32 cellular contexts compared by ENCODE assay signal in genomic region chr19:2344381-2344870, GRCh38. TPM values are rescaled to one million over a fixed set of nuclear protein-coding genes. Genes with fewer than 3 reads are reported as not detected.
"Had no signal": no experiment of that assay in that cellular context is flagged by ENCODE, and none has a peak within 500 bp of the region (broad histone marks: within the 10 kb centered on the region; RNA-seq: fewer than 3 reads in every experiment).

No MANE protein-coding gene starts in this region.

- ATAC-seq: body of pancreas; naive thymus-derived CD8-positive, alpha-beta T cell; stimulated activated effector memory CD8-positive, alpha-beta T cell treated with anti-CD3 and anti-CD28 coated beads, Interleukin-12 subunit alpha, Interleukin-12 subunit beta, amount 100 ng/mL, for 72 hours had no signal

- H3K9me3 Mint-ChIP-seq: activated CD4-positive, alpha-beta memory T cell treated with anti-CD3 and anti-CD28 coated beads for 36 hours; activated CD4-positive, alpha-beta T cell treated with anti-CD3 and anti-CD28 coated beads, Interleukin-2, amount 10 ng/mL, durations not matched to agents 24 days and 14 days; activated naive CD4-positive, alpha-beta T cell treated with anti-CD3 and anti-CD28 coated beads for 36 hours; activated naive CD8-positive, alpha-beta T cell treated with anti-CD3 and anti-CD28 coated beads for 36 hours; activated T-helper 1 cell treated with anti-CD3 and anti-CD28 coated beads, Interleukin-12 subunit alpha, Interleukin-12 subunit beta, Interleukin-2, Interleukin-4 antibody, amounts not matched to agents 30 ng/mL and 10 ng/mL and 1 ng/mL, durations not matched to agents 14 hours and 24 hours and 36 hours; memory B cell; naive thymus-derived CD8-positive, alpha-beta T cell; stimulated activated effector memory CD8-positive, alpha-beta T cell treated with anti-CD3 and anti-CD28 coated beads, Interleukin-12 subunit alpha, Interleukin-12 subunit beta, amount 100 ng/mL, for 72 hours had no signal

- H3K9me3 ChIP-seq: adrenal gland, body of pancreas, esophagus squamous epithelium, sigmoid colon, stomach, tibial artery, upper lobe of right lung had no signal

- H3K27ac ChIP-seq: adrenal gland, body of pancreas, epithelial cell of prostate, esophagus squamous epithelium, sigmoid colon, stomach, tibial artery, upper lobe of right lung had no signal

- H3K27me3 ChIP-seq: adrenal gland, body of pancreas, esophagus squamous epithelium, sigmoid colon, stomach, tibial artery, upper lobe of right lung had no signal

- DNase-seq: activated CD4-positive, alpha-beta memory T cell treated with anti-CD3 and anti-CD28 coated beads for 36 hours; activated CD4-positive, alpha-beta T cell treated with anti-CD3 and anti-CD28 coated beads, Interleukin-2, amount 10 ng/mL, durations not matched to agents 24 days and 14 days; activated CD4-positive, CD25-positive, alpha-beta regulatory T cell treated with anti-CD3 and anti-CD28 coated beads, Interleukin-2, amount 50 U/mL, for 72 hours; activated CD8-positive, alpha-beta memory T cell treated with anti-CD3 and anti-CD28 coated beads, Interleukin-2, amount 50 U/mL, for 4 hours; activated effector memory CD4-positive, alpha-beta T cell treated with anti-CD3 and anti-CD28 coated beads, Interleukin-2, amount 50 U/mL, for 16 hours; activated naive CD4-positive, alpha-beta T cell treated with anti-CD3 and anti-CD28 coated beads for 36 hours; activated naive CD8-positive, alpha-beta T cell treated with anti-CD3 and anti-CD28 coated beads for 36 hours; activated T-cell treated with anti-CD3 and anti-CD28 coated beads, Interleukin-2, amount 50 U/mL, for 1 hour; adrenal gland; aorta; body of pancreas; dermis blood vessel endothelial cell; effector CD4-positive, alpha-beta T cell; esophagus squamous epithelium; foreskin melanocyte; midbrain; naive thymus-derived CD8-positive, alpha-beta T cell; sigmoid colon; small intestine; stimulated activated CD4-positive, alpha-beta T cell treated with anti-CD3 and anti-CD28 coated beads, Interleukin-4, amount 100 ng/mL, for 24 hours; stomach; T-helper 2 cell; tibial artery; upper lobe of right lung had no signal

- H3K4me3 Mint-ChIP-seq: activated CD4-positive, alpha-beta memory T cell treated with anti-CD3 and anti-CD28 coated beads for 36 hours; activated CD4-positive, alpha-beta T cell treated with anti-CD3 and anti-CD28 coated beads, Interleukin-2, amount 10 ng/mL, durations not matched to agents 24 days and 14 days; activated naive CD4-positive, alpha-beta T cell treated with anti-CD3 and anti-CD28 coated beads for 36 hours; activated naive CD8-positive, alpha-beta T cell treated with anti-CD3 and anti-CD28 coated beads for 36 hours; activated T-helper 1 cell treated with anti-CD3 and anti-CD28 coated beads, Interleukin-12 subunit alpha, Interleukin-12 subunit beta, Interleukin-2, Interleukin-4 antibody, amounts not matched to agents 30 ng/mL and 10 ng/mL and 1 ng/mL, durations not matched to agents 14 hours and 24 hours and 36 hours; memory B cell; naive thymus-derived CD8-positive, alpha-beta T cell; stimulated activated effector memory CD8-positive, alpha-beta T cell treated with anti-CD3 and anti-CD28 coated beads, Interleukin-12 subunit alpha, Interleukin-12 subunit beta, amount 100 ng/mL, for 72 hours had no signal

- H3K27me3 Mint-ChIP-seq: activated CD4-positive, alpha-beta memory T cell treated with anti-CD3 and anti-CD28 coated beads for 36 hours; activated CD4-positive, alpha-beta T cell treated with anti-CD3 and anti-CD28 coated beads, Interleukin-2, amount 10 ng/mL, durations not matched to agents 24 days and 14 days; activated naive CD8-positive, alpha-beta T cell treated with anti-CD3 and anti-CD28 coated beads for 36 hours; memory B cell; naive thymus-derived CD8-positive, alpha-beta T cell had no signal

- H3K27ac Mint-ChIP-seq: activated CD4-positive, alpha-beta memory T cell treated with anti-CD3 and anti-CD28 coated beads for 36 hours; activated CD4-positive, alpha-beta T cell treated with anti-CD3 and anti-CD28 coated beads, Interleukin-2, amount 10 ng/mL, durations not matched to agents 24 days and 14 days; activated naive CD4-positive, alpha-beta T cell treated with anti-CD3 and anti-CD28 coated beads for 36 hours; activated naive CD8-positive, alpha-beta T cell treated with anti-CD3 and anti-CD28 coated beads for 36 hours; activated T-helper 1 cell treated with anti-CD3 and anti-CD28 coated beads, Interleukin-12 subunit alpha, Interleukin-12 subunit beta, Interleukin-2, Interleukin-4 antibody, amounts not matched to agents 30 ng/mL and 10 ng/mL and 1 ng/mL, durations not matched to agents 14 hours and 24 hours and 36 hours; memory B cell; naive thymus-derived CD8-positive, alpha-beta T cell; stimulated activated effector memory CD8-positive, alpha-beta T cell treated with anti-CD3 and anti-CD28 coated beads, Interleukin-12 subunit alpha, Interleukin-12 subunit beta, amount 100 ng/mL, for 72 hours had no signal

- H3K36me3 ChIP-seq: upper lobe of right lung had no signal

- H3K4me3 ChIP-seq: adrenal gland, body of pancreas, esophagus squamous epithelium, sigmoid colon, stomach, tibial artery, upper lobe of right lung had no signal

- H3K4me1 ChIP-seq: adrenal gland, body of pancreas, tibial artery, upper lobe of right lung had no signal

- H3K4me1 Mint-ChIP-seq: activated CD4-positive, alpha-beta T cell treated with anti-CD3 and anti-CD28 coated beads, Interleukin-2, amount 10 ng/mL, durations not matched to agents 24 days and 14 days; activated naive CD8-positive, alpha-beta T cell treated with anti-CD3 and anti-CD28 coated beads for 36 hours had no signal

RNA-seq across cellular contexts. Expression of gene TMPRSS9, which starts 15.6 kb away (rescaled TPM):
- total RNA-seq: activated CD4-positive, alpha-beta memory T cell treated with anti-CD3 and anti-CD28 coated beads for 36 hours; activated CD4-positive, alpha-beta T cell treated with anti-CD3 and anti-CD28 coated beads, Interleukin-2, amount 10 ng/mL, durations not matched to agents 24 days and 14 days; activated CD8-positive, alpha-beta memory T cell treated with anti-CD3 and anti-CD28 coated beads for 36 hours; activated naive CD4-positive, alpha-beta T cell treated with anti-CD3 and anti-CD28 coated beads for 36 hours; activated naive CD8-positive, alpha-beta T cell treated with anti-CD3 and anti-CD28 coated beads for 36 hours; activated T-helper 1 cell treated with anti-CD3 and anti-CD28 coated beads, Interleukin-12 subunit alpha, Interleukin-12 subunit beta, Interleukin-2, Interleukin-4 antibody, amounts not matched to agents 30 ng/mL and 10 ng/mL and 1 ng/mL, durations not matched to agents 14 hours and 24 hours and 36 hours; body of pancreas; glomerular endothelial cell; lower leg skin; naive thymus-derived CD8-positive, alpha-beta T cell; posterior vena cava; upper lobe of right lung had no signal

RNA-seq across cellular contexts. Expression of gene LINGO3, which starts 36.5 kb away (rescaled TPM):
- total RNA-seq: activated naive CD4-positive, alpha-beta T cell treated with anti-CD3 and anti-CD28 coated beads for 36 hours; aorta; body of pancreas; dermis blood vessel endothelial cell; glomerular endothelial cell; stomach; upper lobe of right lung had no signal
